ENCODE assay signal across 2 cellular contexts in the genomic region with DNA sequence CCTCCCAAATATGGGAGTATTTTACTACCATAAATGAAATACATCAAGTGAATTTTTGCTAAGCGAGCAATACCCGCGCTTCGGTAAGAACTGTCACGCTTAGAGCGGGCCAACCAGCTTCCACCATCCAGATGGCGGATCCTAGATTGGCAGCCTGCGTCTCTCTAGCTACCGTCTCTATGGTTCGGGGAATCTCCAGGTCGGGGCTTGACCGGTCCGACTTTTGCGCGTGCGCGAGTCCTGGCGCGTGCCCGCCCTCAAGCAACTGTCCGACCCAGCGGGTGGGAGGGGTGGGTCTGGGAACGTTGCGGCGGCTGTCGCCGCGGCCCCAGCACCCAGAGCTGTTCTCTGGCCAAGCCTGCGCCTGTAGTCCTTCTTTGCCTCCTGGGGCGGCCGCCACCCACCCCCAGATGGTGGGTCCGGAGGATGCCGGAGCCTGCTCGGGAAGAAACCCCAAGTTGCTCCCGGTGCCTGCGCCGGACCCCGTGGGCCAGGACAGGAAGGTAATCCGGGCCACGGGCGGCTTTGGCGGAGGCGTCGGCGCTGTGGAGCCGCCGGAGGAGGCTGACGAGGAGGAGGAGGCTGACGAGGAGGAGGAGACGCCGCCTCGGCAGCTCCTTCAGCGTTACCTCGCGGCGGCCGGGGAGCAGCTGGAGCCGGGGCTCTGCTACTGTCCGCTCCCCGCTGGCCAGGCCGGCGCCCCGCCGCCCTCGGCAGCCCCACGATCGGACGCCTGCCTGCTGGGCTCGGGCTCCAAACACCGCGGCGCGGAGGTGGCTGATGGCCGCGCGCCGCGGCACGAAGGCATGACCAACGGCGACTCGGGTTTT.
TF ChIP-seq lines count a peak whose summit lies in the region.

A gene (plus strand): TSS at position 338 of the 830 bp plus-strand sequence. CDS start 73 bp downstream, at position 411.

TF ChIP-seq in HEK293, 187 proteins besides CTCF, POLR2A, EP300 and RAD21 (continued from another document and continues in another):
- TF ChIP-seq, protein P1, sequence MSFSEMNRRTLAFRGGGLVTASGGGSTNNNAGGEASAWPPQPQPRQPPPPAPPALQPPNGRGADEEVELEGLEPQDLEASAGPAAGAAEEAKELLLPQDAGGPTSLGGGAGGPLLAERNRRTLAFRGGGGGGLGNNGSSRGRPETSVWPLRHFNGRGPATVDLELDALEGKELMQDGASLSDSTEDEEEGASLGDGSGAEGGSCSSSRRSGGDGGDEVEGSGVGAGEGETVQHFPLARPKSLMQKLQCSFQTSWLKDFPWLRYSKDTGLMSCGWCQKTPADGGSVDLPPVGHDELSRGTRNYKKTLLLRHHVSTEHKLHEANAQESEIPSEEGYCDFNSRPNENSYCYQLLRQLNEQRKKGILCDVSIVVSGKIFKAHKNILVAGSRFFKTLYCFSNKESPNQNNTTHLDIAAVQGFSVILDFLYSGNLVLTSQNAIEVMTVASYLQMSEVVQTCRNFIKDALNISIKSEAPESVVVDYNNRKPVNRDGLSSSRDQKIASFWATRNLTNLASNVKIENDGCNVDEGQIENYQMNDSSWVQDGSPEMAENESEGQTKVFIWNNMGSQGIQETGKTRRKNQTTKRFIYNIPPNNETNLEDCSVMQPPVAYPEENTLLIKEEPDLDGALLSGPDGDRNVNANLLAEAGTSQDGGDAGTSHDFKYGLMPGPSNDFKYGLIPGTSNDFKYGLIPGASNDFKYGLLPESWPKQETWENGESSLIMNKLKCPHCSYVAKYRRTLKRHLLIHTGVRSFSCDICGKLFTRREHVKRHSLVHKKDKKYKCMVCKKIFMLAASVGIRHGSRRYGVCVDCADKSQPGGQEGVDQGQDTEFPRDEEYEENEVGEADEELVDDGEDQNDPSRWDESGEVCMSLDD (tag by site-specific recombination; IDR thresholded peaks at IDR 0.05) = 0 out of 2 replicates have a peak, but pooled peaks have one; percentile 22
- TF ChIP-seq, protein P2, sequence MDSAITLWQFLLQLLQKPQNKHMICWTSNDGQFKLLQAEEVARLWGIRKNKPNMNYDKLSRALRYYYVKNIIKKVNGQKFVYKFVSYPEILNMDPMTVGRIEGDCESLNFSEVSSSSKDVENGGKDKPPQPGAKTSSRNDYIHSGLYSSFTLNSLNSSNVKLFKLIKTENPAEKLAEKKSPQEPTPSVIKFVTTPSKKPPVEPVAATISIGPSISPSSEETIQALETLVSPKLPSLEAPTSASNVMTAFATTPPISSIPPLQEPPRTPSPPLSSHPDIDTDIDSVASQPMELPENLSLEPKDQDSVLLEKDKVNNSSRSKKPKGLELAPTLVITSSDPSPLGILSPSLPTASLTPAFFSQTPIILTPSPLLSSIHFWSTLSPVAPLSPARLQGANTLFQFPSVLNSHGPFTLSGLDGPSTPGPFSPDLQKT (IDR thresholded peaks at IDR 0.05; ENCODE audit: borderline replicate concordance, low read depth, low read length) = no peak
- no peak; the same call in 1 of the 2 replicates for TF ChIP-seq BCL11B (tag by site-specific recombination; IDR thresholded peaks at IDR 0.05; ENCODE audit: low read depth)
- TF ChIP-seq ZNF610 (tag by site-specific recombination; IDR thresholded peaks at IDR 0.05; ENCODE audit: borderline replicate concordance) = 0 out of 2 replicates have a peak, but pooled peaks have one; percentile 3
- TF ChIP-seq ZNF600 (tag by site-specific recombination; IDR thresholded peaks at IDR 0.05) = peak; percentile 97
- TF ChIP-seq, protein P3, sequence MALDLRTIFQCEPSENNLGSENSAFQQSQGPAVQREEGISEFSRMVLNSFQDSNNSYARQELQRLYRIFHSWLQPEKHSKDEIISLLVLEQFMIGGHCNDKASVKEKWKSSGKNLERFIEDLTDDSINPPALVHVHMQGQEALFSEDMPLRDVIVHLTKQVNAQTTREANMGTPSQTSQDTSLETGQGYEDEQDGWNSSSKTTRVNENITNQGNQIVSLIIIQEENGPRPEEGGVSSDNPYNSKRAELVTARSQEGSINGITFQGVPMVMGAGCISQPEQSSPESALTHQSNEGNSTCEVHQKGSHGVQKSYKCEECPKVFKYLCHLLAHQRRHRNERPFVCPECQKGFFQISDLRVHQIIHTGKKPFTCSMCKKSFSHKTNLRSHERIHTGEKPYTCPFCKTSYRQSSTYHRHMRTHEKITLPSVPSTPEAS (tag by site-specific recombination; IDR thresholded peaks at IDR 0.05) = no peak
- TF ChIP-seq, protein P4, sequence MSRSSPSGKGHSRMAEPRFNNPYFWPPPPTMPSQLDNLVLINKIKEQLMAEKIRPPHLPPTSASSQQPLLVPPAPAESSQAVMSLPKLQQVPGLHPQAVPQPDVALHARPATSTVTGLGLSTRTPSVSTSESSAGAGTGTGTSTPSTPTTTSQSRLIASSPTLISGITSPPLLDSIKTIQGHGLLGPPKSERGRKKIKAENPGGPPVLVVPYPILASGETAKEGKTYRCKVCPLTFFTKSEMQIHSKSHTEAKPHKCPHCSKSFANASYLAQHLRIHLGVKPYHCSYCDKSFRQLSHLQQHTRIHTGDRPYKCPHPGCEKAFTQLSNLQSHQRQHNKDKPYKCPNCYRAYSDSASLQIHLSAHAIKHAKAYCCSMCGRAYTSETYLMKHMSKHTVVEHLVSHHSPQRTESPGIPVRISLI (tag by site-specific recombination; IDR thresholded peaks at IDR 0.05) = no peak
- TF ChIP-seq ZNF324 (tag by site-specific recombination; IDR thresholded peaks at IDR 0.05) = peak; percentile 43; the same call in 1 of the 2 replicates
- TF ChIP-seq ZNF311 (tag by site-specific recombination; IDR thresholded peaks at IDR 0.05; ENCODE audit: borderline replicate concordance) = no peak
- TF ChIP-seq ZNF274 (IDR thresholded peaks at IDR 0.05; ENCODE audit: low read length) = no peak
- TF ChIP-seq ZNF274 (tag by site-specific recombination; IDR thresholded peaks at IDR 0.05; ENCODE audit: borderline replicate concordance) = no peak
- peak; percentile 17 for TF ChIP-seq ZSCAN30 (tag by site-specific recombination; IDR thresholded peaks at IDR 0.05)

TF ChIP-seq in GM12878, 131 proteins besides CTCF, POLR2A, EP300 and RAD21 (continued from another document and continues in another):
- no peak for TF ChIP-seq FOS (IDR thresholded peaks at IDR 0.05; ENCODE audit: borderline replicate concordance, extremely low read depth, insufficient read length)
- peak; percentile 49; the same call in 1 of the 2 replicates for TF ChIP-seq HCFC1 (IDR thresholded peaks at IDR 0.05; ENCODE audit: low read length)
- no peak for TF ChIP-seq WRNIP1 (IDR thresholded peaks at IDR 0.05; ENCODE audit: borderline replicate concordance, low read depth, low read length)
- no peak for TF ChIP-seq MTA2 (IDR thresholded peaks at IDR 0.05; ENCODE audit: low read depth)
- TF ChIP-seq MEF2B (IDR thresholded peaks at IDR 0.05; ENCODE audit: partially characterized antibody, poor library complexity, severe bottlenecking) = no peak
- TF ChIP-seq ZNF274 (IDR thresholded peaks at IDR 0.05; ENCODE audit: insufficient read depth, insufficient read length) = no peak
- no peak for TF ChIP-seq IRF4 (IDR thresholded peaks at IDR 0.05; ENCODE audit: low read depth, low read length)
- TF ChIP-seq SMC3 (IDR thresholded peaks at IDR 0.05; ENCODE audit: borderline replicate concordance, low read length) = no peak; the same call in 1 of the 2 replicates
- TF ChIP-seq KDM1A (IDR thresholded peaks at IDR 0.05; ENCODE audit: borderline replicate concordance) = no peak
- TF ChIP-seq, protein P5, sequence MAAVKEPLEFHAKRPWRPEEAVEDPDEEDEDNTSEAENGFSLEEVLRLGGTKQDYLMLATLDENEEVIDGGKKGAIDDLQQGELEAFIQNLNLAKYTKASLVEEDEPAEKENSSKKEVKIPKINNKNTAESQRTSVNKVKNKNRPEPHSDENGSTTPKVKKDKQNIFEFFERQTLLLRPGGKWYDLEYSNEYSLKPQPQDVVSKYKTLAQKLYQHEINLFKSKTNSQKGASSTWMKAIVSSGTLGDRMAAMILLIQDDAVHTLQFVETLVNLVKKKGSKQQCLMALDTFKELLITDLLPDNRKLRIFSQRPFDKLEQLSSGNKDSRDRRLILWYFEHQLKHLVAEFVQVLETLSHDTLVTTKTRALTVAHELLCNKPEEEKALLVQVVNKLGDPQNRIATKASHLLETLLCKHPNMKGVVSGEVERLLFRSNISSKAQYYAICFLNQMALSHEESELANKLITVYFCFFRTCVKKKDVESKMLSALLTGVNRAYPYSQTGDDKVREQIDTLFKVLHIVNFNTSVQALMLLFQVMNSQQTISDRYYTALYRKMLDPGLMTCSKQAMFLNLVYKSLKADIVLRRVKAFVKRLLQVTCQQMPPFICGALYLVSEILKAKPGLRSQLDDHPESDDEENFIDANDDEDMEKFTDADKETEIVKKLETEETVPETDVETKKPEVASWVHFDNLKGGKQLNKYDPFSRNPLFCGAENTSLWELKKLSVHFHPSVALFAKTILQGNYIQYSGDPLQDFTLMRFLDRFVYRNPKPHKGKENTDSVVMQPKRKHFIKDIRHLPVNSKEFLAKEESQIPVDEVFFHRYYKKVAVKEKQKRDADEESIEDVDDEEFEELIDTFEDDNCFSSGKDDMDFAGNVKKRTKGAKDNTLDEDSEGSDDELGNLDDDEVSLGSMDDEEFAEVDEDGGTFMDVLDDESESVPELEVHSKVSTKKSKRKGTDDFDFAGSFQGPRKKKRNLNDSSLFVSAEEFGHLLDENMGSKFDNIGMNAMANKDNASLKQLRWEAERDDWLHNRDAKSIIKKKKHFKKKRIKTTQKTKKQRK (IDR thresholded peaks at IDR 0.05; ENCODE audit: low read depth, low read length) = no peak
- no peak for TF ChIP-seq KLF5 (IDR thresholded peaks at IDR 0.05; ENCODE audit: partially characterized antibody)
- no peak for TF ChIP-seq STAT3 (IDR thresholded peaks at IDR 0.05; ENCODE audit: low read depth, low read length)
- TF ChIP-seq, protein P6, sequence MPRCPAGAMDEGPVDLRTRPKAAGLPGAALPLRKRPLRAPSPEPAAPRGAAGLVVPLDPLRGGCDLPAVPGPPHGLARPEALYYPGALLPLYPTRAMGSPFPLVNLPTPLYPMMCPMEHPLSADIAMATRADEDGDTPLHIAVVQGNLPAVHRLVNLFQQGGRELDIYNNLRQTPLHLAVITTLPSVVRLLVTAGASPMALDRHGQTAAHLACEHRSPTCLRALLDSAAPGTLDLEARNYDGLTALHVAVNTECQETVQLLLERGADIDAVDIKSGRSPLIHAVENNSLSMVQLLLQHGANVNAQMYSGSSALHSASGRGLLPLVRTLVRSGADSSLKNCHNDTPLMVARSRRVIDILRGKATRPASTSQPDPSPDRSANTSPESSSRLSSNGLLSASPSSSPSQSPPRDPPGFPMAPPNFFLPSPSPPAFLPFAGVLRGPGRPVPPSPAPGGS (IDR thresholded peaks at IDR 0.05; ENCODE audit: borderline replicate concordance, insufficient read depth, low read depth, low read length, poor library complexity, severe bottlenecking) = no peak
- TF ChIP-seq ZNF384 (IDR thresholded peaks at IDR 0.05; ENCODE audit: borderline replicate concordance, low read depth, low read length) = no peak
- no peak for TF ChIP-seq ATF7 (IDR thresholded peaks at IDR 0.05; ENCODE audit: low read depth)
- TF ChIP-seq RCOR1 (conservative IDR thresholded peaks at IDR 0.05; ENCODE audit: low read depth, low read length) = 0 out of 2 replicates have a peak, but pooled peaks have one; percentile 71
- no peak for TF ChIP-seq EZH2 (IDR thresholded peaks at IDR 0.05; ENCODE audit: borderline replicate concordance, control insufficient read depth, low read depth, low read length)
- TF ChIP-seq RBBP5 (conservative IDR thresholded peaks at IDR 0.05) = no peak
- TF ChIP-seq NR2C2 (IDR thresholded peaks at IDR 0.05; ENCODE audit: borderline replicate concordance, control insufficient read depth, insufficient read length, low read depth) = no peak
- TF ChIP-seq YY1 (IDR thresholded peaks at IDR 0.05; ENCODE audit: low read depth, low read length) = peak; percentile 82
- TF ChIP-seq, protein P7, sequence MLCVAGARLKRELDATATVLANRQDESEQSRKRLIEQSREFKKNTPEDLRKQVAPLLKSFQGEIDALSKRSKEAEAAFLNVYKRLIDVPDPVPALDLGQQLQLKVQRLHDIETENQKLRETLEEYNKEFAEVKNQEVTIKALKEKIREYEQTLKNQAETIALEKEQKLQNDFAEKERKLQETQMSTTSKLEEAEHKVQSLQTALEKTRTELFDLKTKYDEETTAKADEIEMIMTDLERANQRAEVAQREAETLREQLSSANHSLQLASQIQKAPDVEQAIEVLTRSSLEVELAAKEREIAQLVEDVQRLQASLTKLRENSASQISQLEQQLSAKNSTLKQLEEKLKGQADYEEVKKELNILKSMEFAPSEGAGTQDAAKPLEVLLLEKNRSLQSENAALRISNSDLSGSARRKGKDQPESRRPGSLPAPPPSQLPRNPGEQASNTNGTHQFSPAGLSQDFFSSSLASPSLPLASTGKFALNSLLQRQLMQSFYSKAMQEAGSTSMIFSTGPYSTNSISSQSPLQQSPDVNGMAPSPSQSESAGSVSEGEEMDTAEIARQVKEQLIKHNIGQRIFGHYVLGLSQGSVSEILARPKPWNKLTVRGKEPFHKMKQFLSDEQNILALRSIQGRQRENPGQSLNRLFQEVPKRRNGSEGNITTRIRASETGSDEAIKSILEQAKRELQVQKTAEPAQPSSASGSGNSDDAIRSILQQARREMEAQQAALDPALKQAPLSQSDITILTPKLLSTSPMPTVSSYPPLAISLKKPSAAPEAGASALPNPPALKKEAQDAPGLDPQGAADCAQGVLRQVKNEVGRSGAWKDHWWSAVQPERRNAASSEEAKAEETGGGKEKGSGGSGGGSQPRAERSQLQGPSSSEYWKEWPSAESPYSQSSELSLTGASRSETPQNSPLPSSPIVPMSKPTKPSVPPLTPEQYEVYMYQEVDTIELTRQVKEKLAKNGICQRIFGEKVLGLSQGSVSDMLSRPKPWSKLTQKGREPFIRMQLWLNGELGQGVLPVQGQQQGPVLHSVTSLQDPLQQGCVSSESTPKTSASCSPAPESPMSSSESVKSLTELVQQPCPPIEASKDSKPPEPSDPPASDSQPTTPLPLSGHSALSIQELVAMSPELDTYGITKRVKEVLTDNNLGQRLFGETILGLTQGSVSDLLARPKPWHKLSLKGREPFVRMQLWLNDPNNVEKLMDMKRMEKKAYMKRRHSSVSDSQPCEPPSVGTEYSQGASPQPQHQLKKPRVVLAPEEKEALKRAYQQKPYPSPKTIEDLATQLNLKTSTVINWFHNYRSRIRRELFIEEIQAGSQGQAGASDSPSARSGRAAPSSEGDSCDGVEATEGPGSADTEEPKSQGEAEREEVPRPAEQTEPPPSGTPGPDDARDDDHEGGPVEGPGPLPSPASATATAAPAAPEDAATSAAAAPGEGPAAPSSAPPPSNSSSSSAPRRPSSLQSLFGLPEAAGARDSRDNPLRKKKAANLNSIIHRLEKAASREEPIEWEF (IDR thresholded peaks at IDR 0.05; ENCODE audit: insufficient replicate concordance, low read depth, low read length) = no peak
- TF ChIP-seq, protein P8, sequence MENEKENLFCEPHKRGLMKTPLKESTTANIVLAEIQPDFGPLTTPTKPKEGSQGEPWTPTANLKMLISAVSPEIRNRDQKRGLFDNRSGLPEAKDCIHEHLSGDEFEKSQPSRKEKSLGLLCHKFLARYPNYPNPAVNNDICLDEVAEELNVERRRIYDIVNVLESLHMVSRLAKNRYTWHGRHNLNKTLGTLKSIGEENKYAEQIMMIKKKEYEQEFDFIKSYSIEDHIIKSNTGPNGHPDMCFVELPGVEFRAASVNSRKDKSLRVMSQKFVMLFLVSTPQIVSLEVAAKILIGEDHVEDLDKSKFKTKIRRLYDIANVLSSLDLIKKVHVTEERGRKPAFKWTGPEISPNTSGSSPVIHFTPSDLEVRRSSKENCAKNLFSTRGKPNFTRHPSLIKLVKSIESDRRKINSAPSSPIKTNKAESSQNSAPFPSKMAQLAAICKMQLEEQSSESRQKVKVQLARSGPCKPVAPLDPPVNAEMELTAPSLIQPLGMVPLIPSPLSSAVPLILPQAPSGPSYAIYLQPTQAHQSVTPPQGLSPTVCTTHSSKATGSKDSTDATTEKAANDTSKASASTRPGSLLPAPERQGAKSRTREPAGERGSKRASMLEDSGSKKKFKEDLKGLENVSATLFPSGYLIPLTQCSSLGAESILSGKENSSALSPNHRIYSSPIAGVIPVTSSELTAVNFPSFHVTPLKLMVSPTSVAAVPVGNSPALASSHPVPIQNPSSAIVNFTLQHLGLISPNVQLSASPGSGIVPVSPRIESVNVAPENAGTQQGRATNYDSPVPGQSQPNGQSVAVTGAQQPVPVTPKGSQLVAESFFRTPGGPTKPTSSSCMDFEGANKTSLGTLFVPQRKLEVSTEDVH (IDR thresholded peaks at IDR 0.05; ENCODE audit: low read depth, partially characterized antibody) = no peak
- TF ChIP-seq TCF12 (IDR thresholded peaks at IDR 0.05; ENCODE audit: low read depth, low read length) = peak; percentile 63; the same call in 1 of the 2 replicates
